8 cellular contexts compared by ENCODE assay signal in genomic region chr1:154962238-154962678, GRCh38. TPM values are rescaled to one million over a fixed set of nuclear protein-coding genes. Genes with fewer than 3 reads are reported as not detected.
DNase-seq lines count a peak whose midpoint lies in the region; ATAC-seq and TF ChIP-seq lines count a peak whose summit lies in the region.

No MANE protein-coding gene starts in this region.

- peak overlapping the region; percentile 97 for H3K27ac ChIP-seq in KOPT-K1 (ENCODE audit: low read depth, low read length, poor library complexity, severe bottlenecking)
- peak overlapping the region; percentile 94 to 99 (median 96) for H3K27ac ChIP-seq in adrenal gland

- no peak for DNase-seq in activated T-cell treated with anti-CD3 and anti-CD28 coated beads, Interleukin-2, amount 50 U/mL, for 24 hours
- DNase-seq in activated T-cell treated with anti-CD3 and anti-CD28 coated beads for 4 hours: no peak
- peak; percentile 63 to 79 (median 71) for DNase-seq in adrenal gland
- peak; percentile 46 for DNase-seq in iPS-NIHi11 (ENCODE audit: low spot score)
- no peak for DNase-seq in stimulated activated naive B cell treated with anti-CD40 and anti-IgM and Interleukin-4, amounts not matched to agents 10 μg/mL and 1 μg/mL and 100 μg/mL, for 72 hours
- no peak for DNase-seq in NCI-H2196 (lab: John Stamatoyannopoulos, UW; ENCODE audit: unreplicated experiment)

- no peak for TF ChIP-seq POLR2A in adrenal gland (IDR thresholded peaks at IDR 0.05)

- H3K27me3 Mint-ChIP-seq in activated T-cell treated with anti-CD3 and anti-CD28 coated beads, Interleukin-2, amount 50 U/mL, for 24 hours: no peaks in the 10 kb centered on the region
- no peaks in the 10 kb centered on the region for H3K27me3 Mint-ChIP-seq in stimulated activated naive B cell treated with anti-CD40 and anti-IgM and Interleukin-4, amounts not matched to agents 10 μg/mL and 1 μg/mL and 100 μg/mL, for 72 hours

- H3K36me3 ChIP-seq in KOPT-K1 (ENCODE audit: insufficient read depth, low read length): peaks cover 69% of the 10 kb centered on the region
- H3K36me3 ChIP-seq in adrenal gland (replicated peaks in 1 of 2): peaks cover 0 to 65% of the 10 kb centered on the region in 2 donors

- peak overlapping the region; percentile 96 for H3K4me3 Mint-ChIP-seq in activated T-cell treated with anti-CD3 and anti-CD28 coated beads, Interleukin-2, amount 50 U/mL, for 24 hours
- H3K4me3 Mint-ChIP-seq in stimulated activated naive B cell treated with anti-CD40 and anti-IgM and Interleukin-4, amounts not matched to agents 10 μg/mL and 1 μg/mL and 100 μg/mL, for 72 hours: peak overlapping the region; percentile 88 to 90

- H3K9me3 ChIP-seq in KOPT-K1 (ENCODE audit: insufficient read depth, low read length, poor library complexity, severe bottlenecking): no peaks in the 10 kb centered on the region
- H3K9me3 ChIP-seq in adrenal gland (replicated peaks in 1 of 3): no peaks in the 10 kb centered on the region

- peak overlapping the region; percentile 4 to 86 (median 71) for H3K4me3 ChIP-seq in adrenal gland

- H3K27ac Mint-ChIP-seq in activated T-cell treated with anti-CD3 and anti-CD28 coated beads, Interleukin-2, amount 50 U/mL, for 24 hours: peak overlapping the region; percentile 96
- H3K27ac Mint-ChIP-seq in stimulated activated naive B cell treated with anti-CD40 and anti-IgM and Interleukin-4, amounts not matched to agents 10 μg/mL and 1 μg/mL and 100 μg/mL, for 72 hours: peak overlapping the region; percentile 97

- ATAC-seq in stimulated activated naive B cell treated with anti-CD40 and anti-IgM and Interleukin-4, amounts not matched to agents 10 μg/mL and 1 μg/mL and 100 μg/mL, for 72 hours (replicated peaks): peak; percentile 41
- no peak for ATAC-seq in GM21717 (IDR thresholded peaks at IDR 0.05; ENCODE audit: unreplicated experiment)

- H3K4me1 Mint-ChIP-seq in activated T-cell treated with anti-CD3 and anti-CD28 coated beads, Interleukin-2, amount 50 U/mL, for 24 hours (ENCODE audit: low read depth): peaks cover 44% of the 10 kb centered on the region
- H3K4me1 Mint-ChIP-seq in stimulated activated naive B cell treated with anti-CD40 and anti-IgM and Interleukin-4, amounts not matched to agents 10 μg/mL and 1 μg/mL and 100 μg/mL, for 72 hours: peaks cover 21 to 49% of the 10 kb centered on the region in 2 donors

- H3K27me3 ChIP-seq in adrenal gland: no peaks in the 10 kb centered on the region

- WGBS in adrenal gland, 4 donors: 4% methylated on average over 16 of the region's 16 CpGs

- H3K4me1 ChIP-seq in adrenal gland (replicated peaks in 1 of 2): peaks cover 13 to 23% of the 10 kb centered on the region in 2 donors

- intact Hi-C loops in adrenal gland (cut with DNase I): loop anchor here in 1 of 2 donors (5.0 kb wide), 1 partner anchor 35 kb away; no protein-coding TSS in a partner anchor

- no peaks in the 10 kb centered on the region for H3K9me3 Mint-ChIP-seq in activated T-cell treated with anti-CD3 and anti-CD28 coated beads, Interleukin-2, amount 50 U/mL, for 24 hours
- no peaks in the 10 kb centered on the region for H3K9me3 Mint-ChIP-seq in stimulated activated naive B cell treated with anti-CD40 and anti-IgM and Interleukin-4, amounts not matched to agents 10 μg/mL and 1 μg/mL and 100 μg/mL, for 72 hours

- peaks cover 88% of the 10 kb centered on the region for H3K36me3 Mint-ChIP-seq in activated T-cell treated with anti-CD3 and anti-CD28 coated beads, Interleukin-2, amount 50 U/mL, for 24 hours (ENCODE audit: low read depth)
- peaks cover 27 to 38% of the 10 kb centered on the region in 2 donors for H3K36me3 Mint-ChIP-seq in stimulated activated naive B cell treated with anti-CD40 and anti-IgM and Interleukin-4, amounts not matched to agents 10 μg/mL and 1 μg/mL and 100 μg/mL, for 72 hours

- TF ChIP-seq CTCF in adrenal gland (IDR thresholded peaks at IDR 0.05): no peak

RNA-seq across cellular contexts. Expression of gene PYGO2, which starts 0.7 kb away (rescaled TPM):
- 10 to 100 TPM; 26.2 to 61.1 (median 43.4) TPM for total RNA-seq in adrenal gland
- 10 to 100 TPM; 28.2 to 44.1 (median 29.2) TPM for polyA plus RNA-seq in adrenal gland

RNA-seq across cellular contexts. Expression of gene PBXIP1, which starts 6.4 kb away (rescaled TPM):
- 100 to 1,000 TPM; 120 to 342 (median 271) TPM for total RNA-seq in adrenal gland
- polyA plus RNA-seq in adrenal gland: 100 to 1,000 TPM in 2 of 3 donors, 10 to 100 TPM in 1; 97.0 to 184 (median 110) TPM

RNA-seq across cellular contexts. Expression of gene SHC1, which starts 8.3 kb away (rescaled TPM):
- 100 to 1,000 TPM in 7 of 8 donors, 10 to 100 TPM in 1; 86.2 to 240 (median 126) TPM for total RNA-seq in adrenal gland
- polyA plus RNA-seq in adrenal gland: 100 to 1,000 TPM; 167 to 260 (median 249) TPM

RNA-seq across cellular contexts. Expression of gene CKS1B, which starts 12.2 kb away (rescaled TPM):
- total RNA-seq in adrenal gland: 10 to 100 TPM; 23.2 to 41.4 (median 29.5) TPM
- polyA plus RNA-seq in adrenal gland: 10 to 100 TPM; 12.4 to 51.0 (median 22.3) TPM

RNA-seq across cellular contexts. Expression of gene FLAD1, which starts 20.9 kb away (rescaled TPM):
- total RNA-seq in adrenal gland: 10 to 100 TPM; 21.6 to 43.0 (median 28.6) TPM
- polyA plus RNA-seq in adrenal gland: 10 to 100 TPM; 30.7 to 65.5 (median 41.1) TPM

Comparison
In these comparisons a context has a peak if more than half of its experiments do, and no peak if none do; other contexts are left out.
1. DNase-seq: peak in adrenal gland (7 of 7) and iPS-NIHi11 (single experiment); none in activated T-cell treated with anti-CD3 and anti-CD28 coated beads, Interleukin-2, amount 50 U/mL, for 24 hours (single experiment), activated T-cell treated with anti-CD3 and anti-CD28 coated beads for 4 hours (single experiment), stimulated activated naive B cell treated with anti-CD40 and anti-IgM and Interleukin-4, amounts not matched to agents 10 μg/mL and 1 μg/mL and 100 μg/mL, for 72 hours (single experiment) and NCI-H2196 (single experiment).